29 cellular contexts compared by ENCODE assay signal in genomic region chr14:38959021-38959420, GRCh38.
"Had no signal": no experiment of that assay in that cellular context is flagged by ENCODE, and none has a peak within 500 bp of the region (broad histone marks: within the 10 kb centered on the region; RNA-seq: fewer than 3 reads in every experiment).

No MANE protein-coding gene starts in this region.

- H3K9me3 ChIP-seq: neutrophil, ovary, psoas muscle, right lobe of liver, stomach, thoracic aorta, thyroid gland, tibial nerve, upper lobe of left lung, vagina had no signal

- H2AFZ ChIP-seq: parathyroid adenoma had no signal

- H3K27ac ChIP-seq: neutrophil, ovary, parathyroid adenoma, psoas muscle, right lobe of liver, stomach, thoracic aorta, thyroid gland, tibial nerve, upper lobe of left lung, vagina had no signal

- H3K27me3 ChIP-seq: neutrophil, ovary, right lobe of liver, stomach, thyroid gland, tibial nerve, upper lobe of left lung, vagina had no signal

- H3K4me3 Mint-ChIP-seq: naive thymus-derived CD8-positive, alpha-beta T cell; natural killer cell treated with Interleukin-12 subunit alpha and Interleukin-12 subunit beta and Interleukin-15 and Interleukin-18, amount 100 ng/mL, for 72 hours; nephron progenitor cell; neural crest cell; stimulated activated effector memory CD8-positive, alpha-beta T cell treated with anti-CD3 and anti-CD28 coated beads, Interleukin-12 subunit alpha, Interleukin-12 subunit beta, amount 100 ng/mL, for 72 hours; stimulated activated naive B cell treated with anti-CD40 and anti-IgM and Interleukin-4, amounts not matched to agents 10 μg/mL and 1 μg/mL and 100 μg/mL, for 72 hours; stimulated activated naive CD8-positive, alpha-beta T cell treated with anti-CD3 and anti-CD28 coated beads, Interleukin-15, Interleukin-2, amounts not matched to agents 100 ng/mL and 50 ng/mL, for 24 hours had no signal

- H3K27me3 Mint-ChIP-seq: progenitor cell of endocrine pancreas had no signal

- ATAC-seq: naive thymus-derived CD8-positive, alpha-beta T cell; natural killer cell treated with Interleukin-12 subunit alpha and Interleukin-12 subunit beta and Interleukin-15 and Interleukin-18, amount 100 ng/mL, for 72 hours; right cardiac atrium; right lobe of liver; stimulated activated effector memory CD8-positive, alpha-beta T cell treated with anti-CD3 and anti-CD28 coated beads, Interleukin-12 subunit alpha, Interleukin-12 subunit beta, amount 100 ng/mL, for 72 hours; stimulated activated naive B cell treated with anti-CD40 and anti-IgM and Interleukin-4, amounts not matched to agents 10 μg/mL and 1 μg/mL and 100 μg/mL, for 72 hours had no signal

- H3K9ac ChIP-seq: parathyroid adenoma had no signal

- H3K27ac Mint-ChIP-seq: naive thymus-derived CD8-positive, alpha-beta T cell; natural killer cell treated with Interleukin-12 subunit alpha and Interleukin-12 subunit beta and Interleukin-15 and Interleukin-18, amount 100 ng/mL, for 72 hours; nephron progenitor cell; progenitor cell of endocrine pancreas; stimulated activated effector memory CD8-positive, alpha-beta T cell treated with anti-CD3 and anti-CD28 coated beads, Interleukin-12 subunit alpha, Interleukin-12 subunit beta, amount 100 ng/mL, for 72 hours; stimulated activated naive B cell treated with anti-CD40 and anti-IgM and Interleukin-4, amounts not matched to agents 10 μg/mL and 1 μg/mL and 100 μg/mL, for 72 hours; stimulated activated naive CD8-positive, alpha-beta T cell treated with anti-CD3 and anti-CD28 coated beads, Interleukin-15, Interleukin-2, amounts not matched to agents 100 ng/mL and 50 ng/mL, for 24 hours had no signal

- H3K79me2 ChIP-seq: parathyroid adenoma had no signal

- H3K36me3 ChIP-seq: neutrophil, ovary, right lobe of liver, stomach, thoracic aorta, thyroid gland, tibial nerve, upper lobe of left lung, vagina had no signal

- FAIRE-seq: small intestine, urothelium cell line had no signal

- H3K4me3 ChIP-seq: ovary, psoas muscle, right lobe of liver, stomach, thoracic aorta, thyroid gland, tibial nerve, upper lobe of left lung, vagina had no signal

- H3K9me3 Mint-ChIP-seq: naive thymus-derived CD8-positive, alpha-beta T cell; natural killer cell treated with Interleukin-12 subunit alpha and Interleukin-12 subunit beta and Interleukin-15 and Interleukin-18, amount 100 ng/mL, for 72 hours; nephron progenitor cell; neural crest cell; stimulated activated effector memory CD8-positive, alpha-beta T cell treated with anti-CD3 and anti-CD28 coated beads, Interleukin-12 subunit alpha, Interleukin-12 subunit beta, amount 100 ng/mL, for 72 hours; stimulated activated naive CD8-positive, alpha-beta T cell treated with anti-CD3 and anti-CD28 coated beads, Interleukin-15, Interleukin-2, amounts not matched to agents 100 ng/mL and 50 ng/mL, for 24 hours had no signal

- H3K36me3 Mint-ChIP-seq: naive thymus-derived CD8-positive, alpha-beta T cell; natural killer cell treated with Interleukin-12 subunit alpha and Interleukin-12 subunit beta and Interleukin-15 and Interleukin-18, amount 100 ng/mL, for 72 hours; stimulated activated effector memory CD8-positive, alpha-beta T cell treated with anti-CD3 and anti-CD28 coated beads, Interleukin-12 subunit alpha, Interleukin-12 subunit beta, amount 100 ng/mL, for 72 hours; stimulated activated naive B cell treated with anti-CD40 and anti-IgM and Interleukin-4, amounts not matched to agents 10 μg/mL and 1 μg/mL and 100 μg/mL, for 72 hours had no signal

- DNase-seq: naive thymus-derived CD8-positive, alpha-beta T cell; nephron progenitor cell; ovary; posterior cingulate gyrus; psoas muscle; right cardiac atrium; right lobe of liver; small intestine; stimulated activated CD4-positive, alpha-beta T cell treated with anti-CD3 and anti-CD28 coated beads, Interleukin-12 subunit alpha, Interleukin-12 subunit beta, amount 100 ng/mL, for 4 hours; stimulated activated CD4-positive, alpha-beta T cell treated with anti-CD3 and anti-CD28 coated beads, Interleukin-2, amount 100 ng/mL, for 24 hours; stimulated activated CD4-positive, alpha-beta T cell treated with anti-CD3 and anti-CD28 coated beads, Interleukin-2, amount 100 ng/mL, for 48 hours; stimulated activated CD4-positive, alpha-beta T cell treated with anti-CD3 and anti-CD28 coated beads, Interleukin-4, amount 100 ng/mL, for 24 hours; stimulated activated naive B cell treated with anti-CD40 and anti-IgM and Interleukin-4, amounts not matched to agents 10 μg/mL and 1 μg/mL and 100 μg/mL, for 72 hours; stimulated activated naive CD4-positive, alpha-beta T cell treated with Interleukin-2 at 50 U/mL for 16 hours; stomach; thyroid gland; trophoblast cell; upper lobe of left lung had no signal

- H3K4me1 ChIP-seq: parathyroid adenoma, psoas muscle, right lobe of liver, stomach, vagina had no signal

- H3K4me1 Mint-ChIP-seq: naive thymus-derived CD8-positive, alpha-beta T cell; neural crest cell; stimulated activated effector memory CD8-positive, alpha-beta T cell treated with anti-CD3 and anti-CD28 coated beads, Interleukin-12 subunit alpha, Interleukin-12 subunit beta, amount 100 ng/mL, for 72 hours; stimulated activated naive B cell treated with anti-CD40 and anti-IgM and Interleukin-4, amounts not matched to agents 10 μg/mL and 1 μg/mL and 100 μg/mL, for 72 hours had no signal
